Comparison of ENCODE assay signal across 1 cellular context in genomic region chr2:24360050-24360962, GRCh38.
TF ChIP-seq lines count a peak whose summit lies in the region.

Gene ITSN2, minus strand, starts transcription at chr2:24360536. Its CDS starts 32,454 bp downstream, at chr2:24328082.

TF ChIP-seq in K562, 482 proteins besides CTCF, POLR2A, EP300 and RAD21 (continued from another document and continues in another):
- TF ChIP-seq CBX5 (IDR thresholded peaks at IDR 0.05; ENCODE audit: borderline replicate concordance, low read depth) (no peak), TAF1 (IDR thresholded peaks at IDR 0.05; ENCODE audit: control insufficient read depth, extremely low read depth, insufficient read depth, low read length, severe bottlenecking) (peak; percentile 75), RHOXF2B (CRISPR knock-in tag; conservative IDR thresholded peaks at IDR 0.05) (no peak), CREM (IDR thresholded peaks at IDR 0.05; ENCODE audit: low read depth) (peak; percentile 89), ZNF134 (CRISPR knock-in tag; conservative IDR thresholded peaks at IDR 0.05) (no peak), ZC3H4 (CRISPR knock-in tag; IDR thresholded peaks at IDR 0.05; ENCODE audit: borderline replicate concordance) (no peak; the same call in 1 of the 2 replicates), EHMT2 (IDR thresholded peaks at IDR 0.05) (no peak), MXI1 (IDR thresholded peaks at IDR 0.05; ENCODE audit: low read depth, low read length) (no peak), EZH2 (IDR thresholded peaks at IDR 0.05; ENCODE audit: borderline replicate concordance, low read depth, low read length) (no peak), PCBP1 (IDR thresholded peaks at IDR 0.05; ENCODE audit: low read depth, low read length, poor library complexity, severe bottlenecking) (no peak), PCBP2 (IDR thresholded peaks at IDR 0.05; ENCODE audit: low read depth, low read length, poor library complexity, severe bottlenecking) (no peak), IRF9 (tag; IDR thresholded peaks at IDR 0.05) (no peak), DDX20 (tag; IDR thresholded peaks at IDR 0.05; ENCODE audit: low read depth) (no peak), SNIP1 (IDR thresholded peaks at IDR 0.05; ENCODE audit: low read depth) (no peak), ZNF609 (CRISPR knock-in tag; IDR thresholded peaks at IDR 0.05; ENCODE audit: borderline replicate concordance) (no peak), ZNF324 (CRISPR knock-in tag; IDR thresholded peaks at IDR 0.05) (no peak), ZNF174 (CRISPR knock-in tag; IDR thresholded peaks at IDR 0.05) (no peak), CHD4 (IDR thresholded peaks at IDR 0.05; ENCODE audit: insufficient read depth, insufficient replicate concordance, low read depth, low read length, poor library complexity, severe bottlenecking) (no peak), U2AF2 (optimal IDR thresholded peaks at IDR 0.05; ENCODE audit: low read depth, low read length) (no peak), SLC30A9 (CRISPR knock-in tag; IDR thresholded peaks at IDR 0.05) (no peak), ZNF395 (CRISPR knock-in tag; IDR thresholded peaks at IDR 0.05) (peak; percentile 76; the same call in 1 of the 2 replicates), ZNF512 (tag; IDR thresholded peaks at IDR 0.05) (no peak), FOXA3 (CRISPR knock-in tag; conservative IDR thresholded peaks at IDR 0.05 in 1 of 2, IDR thresholded peaks at IDR 0.05 in 1 of 2) (no peak), RAD51 (IDR thresholded peaks at IDR 0.05; ENCODE audit: borderline replicate concordance, low read depth) (no peak), TCFL5 (CRISPR knock-in tag; conservative IDR thresholded peaks at IDR 0.05) (no peak), ZBTB1 (CRISPR knock-in tag; IDR thresholded peaks at IDR 0.05; ENCODE audit: borderline replicate concordance, low read depth) (0 out of 2 replicates have a peak, but pooled peaks have one; percentile 63), ZNF518B (CRISPR knock-in tag; IDR thresholded peaks at IDR 0.05) (no peak), HOXB6 (CRISPR knock-in tag; IDR thresholded peaks at IDR 0.05; ENCODE audit: borderline replicate concordance) (no peak), TRIM24 (IDR thresholded peaks at IDR 0.05) (0 out of 4 replicates have a peak, but pooled peaks of 1 of the 2 experiments have one; percentile 12), NKRF (IDR thresholded peaks at IDR 0.05; ENCODE audit: borderline replicate concordance) (no peak), PML (IDR thresholded peaks at IDR 0.05; ENCODE audit: low read length) (no peak), ARID2 (IDR thresholded peaks at IDR 0.05) (no peak), HDAC2 (IDR thresholded peaks at IDR 0.05) (no peak), EP400 (IDR thresholded peaks at IDR 0.05) (peak; percentile 14; the same call in 1 of the 2 replicates), ETV5 (CRISPR knock-in tag; IDR thresholded peaks at IDR 0.05; ENCODE audit: low read depth) (no peak), ZBTB7A (IDR thresholded peaks at IDR 0.05; ENCODE audit: borderline replicate concordance, control insufficient read depth, low read depth, low read length) (peak; percentile 22; the same call in 1 of the 2 replicates), NR4A1 (CRISPR knock-in tag; IDR thresholded peaks at IDR 0.05) (no peak), NR4A1 (tag; IDR thresholded peaks at IDR 0.05) (no peak), U2AF1 (optimal IDR thresholded peaks at IDR 0.05; ENCODE audit: low read depth, low read length) (peak; percentile 62), SMARCA5 (IDR thresholded peaks at IDR 0.05) (no peak), GMEB1 (CRISPR knock-in tag; IDR thresholded peaks at IDR 0.05) (peak; percentile 61; the same call in 1 of the 2 replicates), ZNF3 (CRISPR knock-in tag; IDR thresholded peaks at IDR 0.05) (no peak), ZNF592 (IDR thresholded peaks at IDR 0.05) (peak; percentile 78), ZNF699 (CRISPR knock-in tag; IDR thresholded peaks at IDR 0.05; ENCODE audit: insufficient replicate concordance) (no peak)
